ENCODE assay signal across 26 cellular contexts in genomic region chr4:84874619-84875018, GRCh38.
"Had no signal": no experiment of that assay in that cellular context is flagged by ENCODE, and none has a peak within 500 bp of the region (broad histone marks: within the 10 kb centered on the region; RNA-seq: fewer than 3 reads in every experiment).

No MANE protein-coding gene starts in this region.

- H3K4me1 ChIP-seq: body of pancreas, colonic mucosa had no signal

- H3K36me3 Mint-ChIP-seq: activated naive CD4-positive, alpha-beta T cell treated with anti-CD3 and anti-CD28 coated beads, Interleukin-2, amount 50 U/mL, for 24 hours; activated naive CD8-positive, alpha-beta T cell treated with anti-CD3 and anti-CD28 coated beads for 36 hours had no signal

- H3K27me3 ChIP-seq: adrenal gland, body of pancreas, cardiac muscle cell, colonic mucosa had no signal

- H3K27ac ChIP-seq: adrenal gland, body of pancreas, cardiac muscle cell, colonic mucosa had no signal

- H3K27me3 Mint-ChIP-seq: activated CD4-positive, alpha-beta T cell treated with anti-CD3 and anti-CD28 coated beads, Interleukin-2, amount 10 ng/mL, durations not matched to agents 7 days and 5 days; activated CD8-positive, alpha-beta T cell treated with anti-CD3 and anti-CD28 coated beads for 36 hours; activated naive CD8-positive, alpha-beta T cell treated with anti-CD3 and anti-CD28 coated beads for 36 hours; activated naive CD8-positive, alpha-beta T cell treated with anti-CD3 and anti-CD28 coated beads, Interleukin-2, amount 50 U/mL, for 24 hours; activated T-helper 17 cell treated with anti-CD3 and anti-CD28 coated beads, Interleukin-2, amount 50 U/mL, for 72 hours had no signal

- H3K36me3 ChIP-seq: adrenal gland, cardiac muscle cell, colonic mucosa had no signal

- DNase-seq: activated CD4-positive, alpha-beta T cell treated with anti-CD3 and anti-CD28 coated beads for 1 hour; activated CD4-positive, alpha-beta T cell treated with anti-CD3 and anti-CD28 coated beads for 4 hours; activated CD4-positive, alpha-beta T cell treated with anti-CD3 and anti-CD28 coated beads, Interleukin-2, amount 10 ng/mL, durations not matched to agents 7 days and 5 days; activated CD4-positive, alpha-beta T cell treated with anti-CD3 and anti-CD28 coated beads, Interleukin-2, amount 50 U/mL, for 4 hours; activated CD8-positive, alpha-beta memory T cell treated with anti-CD3 and anti-CD28 coated beads for 24 hours; activated CD8-positive, alpha-beta T cell treated with anti-CD3 and anti-CD28 coated beads for 36 hours; activated effector memory CD4-positive, alpha-beta T cell treated with anti-CD3 and anti-CD28 coated beads, Interleukin-2, amount 50 U/mL, for 16 hours; activated naive CD4-positive, alpha-beta T cell treated with anti-CD3 and anti-CD28 coated beads for 36 hours; activated naive CD8-positive, alpha-beta T cell treated with anti-CD3 and anti-CD28 coated beads for 36 hours; activated naive CD8-positive, alpha-beta T cell treated with anti-CD3 and anti-CD28 coated beads, Interleukin-2, amount 50 U/mL, for 24 hours; activated T-cell treated with anti-CD3 and anti-CD28 coated beads, Interleukin-2, amount 50 U/mL, for 4 hours; adrenal gland; amygdala; aorta; body of pancreas; central memory CD4-positive, alpha-beta T cell; cerebellar nuclear complex; colonic mucosa; effector CD8-positive, alpha-beta T cell; foreskin fibroblast; head of caudate nucleus; T-helper 2 cell had no signal

- H3K9me3 Mint-ChIP-seq: activated CD4-positive, alpha-beta T cell treated with anti-CD3 and anti-CD28 coated beads, Interleukin-2, amount 10 ng/mL, durations not matched to agents 7 days and 5 days; activated CD8-positive, alpha-beta T cell treated with anti-CD3 and anti-CD28 coated beads for 36 hours; activated naive CD4-positive, alpha-beta T cell treated with anti-CD3 and anti-CD28 coated beads, Interleukin-2, amount 50 U/mL, for 24 hours; activated naive CD8-positive, alpha-beta T cell treated with anti-CD3 and anti-CD28 coated beads for 36 hours; activated naive CD8-positive, alpha-beta T cell treated with anti-CD3 and anti-CD28 coated beads, Interleukin-2, amount 50 U/mL, for 24 hours; activated T-cell treated with anti-CD3 and anti-CD28 coated beads, Interleukin-2, amount 50 U/mL, for 4 hours; activated T-helper 17 cell treated with anti-CD3 and anti-CD28 coated beads, Interleukin-2, amount 50 U/mL, for 72 hours had no signal

- ATAC-seq: activated CD8-positive, alpha-beta T cell treated with anti-CD3 and anti-CD28 coated beads for 36 hours; activated naive CD8-positive, alpha-beta T cell treated with anti-CD3 and anti-CD28 coated beads, Interleukin-2, amount 50 U/mL, for 24 hours; activated T-cell treated with anti-CD3 and anti-CD28 coated beads, Interleukin-2, amount 50 U/mL, for 4 hours; activated T-helper 17 cell treated with anti-CD3 and anti-CD28 coated beads, Interleukin-2, amount 50 U/mL, for 72 hours; body of pancreas; esophagus mucosa had no signal

- H3K4me3 ChIP-seq: adrenal gland, body of pancreas, cardiac muscle cell, colonic mucosa had no signal

- H3K27ac Mint-ChIP-seq: activated CD4-positive, alpha-beta T cell treated with anti-CD3 and anti-CD28 coated beads, Interleukin-2, amount 10 ng/mL, durations not matched to agents 7 days and 5 days; activated CD8-positive, alpha-beta T cell treated with anti-CD3 and anti-CD28 coated beads for 36 hours; activated naive CD4-positive, alpha-beta T cell treated with anti-CD3 and anti-CD28 coated beads for 36 hours; activated naive CD4-positive, alpha-beta T cell treated with anti-CD3 and anti-CD28 coated beads, Interleukin-2, amount 50 U/mL, for 24 hours; activated naive CD8-positive, alpha-beta T cell treated with anti-CD3 and anti-CD28 coated beads for 36 hours; activated naive CD8-positive, alpha-beta T cell treated with anti-CD3 and anti-CD28 coated beads, Interleukin-2, amount 50 U/mL, for 24 hours; activated T-helper 17 cell treated with anti-CD3 and anti-CD28 coated beads, Interleukin-2, amount 50 U/mL, for 72 hours had no signal

- H3K4me3 Mint-ChIP-seq: activated CD4-positive, alpha-beta T cell treated with anti-CD3 and anti-CD28 coated beads, Interleukin-2, amount 10 ng/mL, durations not matched to agents 7 days and 5 days; activated CD8-positive, alpha-beta T cell treated with anti-CD3 and anti-CD28 coated beads for 36 hours; activated naive CD4-positive, alpha-beta T cell treated with anti-CD3 and anti-CD28 coated beads for 36 hours; activated naive CD4-positive, alpha-beta T cell treated with anti-CD3 and anti-CD28 coated beads, Interleukin-2, amount 50 U/mL, for 24 hours; activated naive CD8-positive, alpha-beta T cell treated with anti-CD3 and anti-CD28 coated beads for 36 hours; activated naive CD8-positive, alpha-beta T cell treated with anti-CD3 and anti-CD28 coated beads, Interleukin-2, amount 50 U/mL, for 24 hours; activated T-cell treated with anti-CD3 and anti-CD28 coated beads, Interleukin-2, amount 50 U/mL, for 4 hours; activated T-helper 17 cell treated with anti-CD3 and anti-CD28 coated beads, Interleukin-2, amount 50 U/mL, for 72 hours had no signal

- H3K9me3 ChIP-seq: adrenal gland, body of pancreas, colonic mucosa had no signal

- H3K4me1 Mint-ChIP-seq: activated CD4-positive, alpha-beta T cell treated with anti-CD3 and anti-CD28 coated beads, Interleukin-2, amount 10 ng/mL, durations not matched to agents 7 days and 5 days; activated naive CD4-positive, alpha-beta T cell treated with anti-CD3 and anti-CD28 coated beads, Interleukin-2, amount 50 U/mL, for 24 hours; activated naive CD8-positive, alpha-beta T cell treated with anti-CD3 and anti-CD28 coated beads for 36 hours; activated naive CD8-positive, alpha-beta T cell treated with anti-CD3 and anti-CD28 coated beads, Interleukin-2, amount 50 U/mL, for 24 hours; activated T-helper 17 cell treated with anti-CD3 and anti-CD28 coated beads, Interleukin-2, amount 50 U/mL, for 72 hours had no signal
